Comparison of ENCODE assay signal across 21 cellular contexts in genomic region chr18:58766164-58766563, GRCh38.
DNase-seq lines count a peak whose midpoint lies in the region; ATAC-seq, FAIRE-seq and TF ChIP-seq lines count a peak whose summit lies in the region.
"Had no signal": no experiment of that assay in that cellular context is flagged by ENCODE, and none has a peak within 500 bp of the region (broad histone marks: within the 10 kb centered on the region; RNA-seq: fewer than 3 reads in every experiment).

No MANE protein-coding gene starts in this region.

- POLR2A ChIA-PET in HEK293 (lab: Yijun Ruan, JAX): no interaction called here

- CTCF ChIA-PET in HEK293 (lab: Yijun Ruan, JAX): interaction anchor here (0.6 to 12.6 kb wide), 7 partner anchors 14 to 305 kb away, joined by 3 to 363 read pairs (median 5); no protein-coding TSS in a partner anchor

- TF ChIP-seq CTCF in D721Med (IDR thresholded peaks at IDR 0.05; ENCODE audit: insufficient read depth, missing control alignments): no peak
- no peak for TF ChIP-seq CTCF in HEK293 (tag by site-specific recombination; IDR thresholded peaks at IDR 0.05)
- no peak for TF ChIP-seq CTCF in esophagus muscularis mucosa (IDR thresholded peaks at IDR 0.05)
- no peak for TF ChIP-seq CTCF in pancreas (IDR thresholded peaks at IDR 0.05)

- H3K36me3 ChIP-seq in HEK293 (ENCODE audit: control insufficient read depth in 2 of 2, insufficient read depth in 1 of 2, low read length in 2 of 2) (no peaks in the 10 kb centered on the region), esophagus muscularis mucosa (no peaks in the 10 kb centered on the region), pancreas (no peaks in the 10 kb centered on the region)
- H3K36me3 ChIP-seq: HAP-1, SJSA1 had no signal

- H3K4me1 ChIP-seq in HEK293 (ENCODE audit: control insufficient read depth, insufficient read depth, low read length) (peaks cover 6% of the 10 kb centered on the region; the same call in 1 of the 2 replicates), esophagus muscularis mucosa (peaks cover 18 to 29% (median 24%) of the 10 kb centered on the region in 4 donors), pancreas (peaks cover 0 to 5% (median 0%) of the 10 kb centered on the region in 3 donors)

- no peak for ATAC-seq in pancreas
- ATAC-seq: A549, Right ventricle myocardium inferior had no signal

- no peak overlapping the region for H3K27ac ChIP-seq in HEK293 (ENCODE audit: extremely low read depth, low read depth, low read length)
- H3K27ac ChIP-seq in esophagus muscularis mucosa (replicated peaks in 1 of 4): no peak overlapping the region
- no peak overlapping the region for H3K27ac ChIP-seq in pancreas
- H3K27ac ChIP-seq: SJSA1 had no signal

- DNase-seq in D721Med (ENCODE audit: insufficient read length, low spot score) (no peak), esophagus muscularis mucosa (ENCODE audit: extremely low spot score) (peak; percentile 14), posterior vena cava (ENCODE audit: low spot score) (peak; percentile 13), DMS 273 treated with DMSO at 0.1 percent for 48 hours (lab: John Stamatoyannopoulos, UW) (no peak), GF-D8 (lab: John Stamatoyannopoulos, UW) (no peak), pancreas (no peak)
- no peak for DNase-seq in activated CD4-positive, alpha-beta T cell treated with anti-CD3 and anti-CD28 coated beads, Interleukin-2, amount 50 U/mL, for 48 hours
- DNase-seq: DND-41, Karpas-422, NCI-H1048, NCI-H1436, NCI-H187 treated with DMSO at 0.1 percent for 48 hours, NCI-H2107, NCI-H446 treated with DMSO at 0.1 percent for 48 hours, NCI-H526 treated with DMSO at 0.1 percent for 48 hours had no signal

- H3K27me3 ChIP-seq in esophagus muscularis mucosa (peaks cover 0 to 19% (median 3%) of the 10 kb centered on the region in 4 donors), pancreas (peaks cover 0 to 5% (median 0%) of the 10 kb centered on the region in 4 donors)
- H3K27me3 ChIP-seq: SJSA1 had no signal

- FAIRE-seq in D721Med (lab: Jason Lieb, UNC) (peak; percentile 11), pancreas (lab: Jason Lieb, UNC) (no peak)
- FAIRE-seq: A549, GM12891 had no signal

- no peak overlapping the region for H3K4me3 ChIP-seq in HEK293 (ENCODE audit: low read depth, low read length)
- H3K4me3 ChIP-seq in esophagus muscularis mucosa: no peak overlapping the region
- no peak overlapping the region for H3K4me3 ChIP-seq in pancreas
- H3K4me3 ChIP-seq: A549, HAP-1, SJSA1 had no signal

- TF ChIP-seq EP300 in esophagus muscularis mucosa (IDR thresholded peaks at IDR 0.05): no peak

- 77% methylated on average over 3 of the region's 3 CpGs for WGBS in esophagus muscularis mucosa
- WGBS in pancreas, 2 donors: 46 to 59% methylated on average over 3 of the region's 3 CpGs

- H3K9me3 ChIP-seq in HEK293 (ENCODE audit: control insufficient read depth, insufficient read depth, low read depth, low read length) (no peaks in the 10 kb centered on the region), esophagus muscularis mucosa (no peaks in the 10 kb centered on the region), pancreas (no peaks in the 10 kb centered on the region)
- H3K9me3 ChIP-seq: A549, HAP-1, SJSA1 had no signal

- TF ChIP-seq POLR2A in esophagus muscularis mucosa (IDR thresholded peaks at IDR 0.05; ENCODE audit: low read depth): no peak

- intact Hi-C loops in esophagus muscularis mucosa (cut with DNase I): no loop called here
- intact Hi-C loops in posterior vena cava (cut with DNase I): loop anchor here in 1 of 2 donors (10.0 kb wide), 1 partner anchor 241 kb away; no protein-coding TSS in a partner anchor
- intact Hi-C loops in pancreas (cut with DNase I): loop anchor here in 1 of 3 donors (10.0 kb wide), 1 partner anchor 231 kb away; no protein-coding TSS in a partner anchor

TF ChIP-seq in HEK293, 187 proteins besides CTCF, POLR2A, EP300 and RAD21:
- no peak for TF ChIP-seq ZNF776 (tag by site-specific recombination; IDR thresholded peaks at IDR 0.05; ENCODE audit: borderline replicate concordance)
- peak; percentile 78 for TF ChIP-seq ZNF121 (tag by site-specific recombination; IDR thresholded peaks at IDR 0.05)
TF ChIP-seq in HEK293: peak in this region for 1.

Comparison
In these comparisons a context has a peak if more than half of its experiments do, and no peak if none do; other contexts are left out.
1. DNase-seq: peak in esophagus muscularis mucosa (single experiment) and posterior vena cava (single experiment); none in D721Med (single experiment), DMS 273 treated with DMSO at 0.1 percent for 48 hours (single experiment), GF-D8 (single experiment), activated CD4-positive, alpha-beta T cell treated with anti-CD3 and anti-CD28 coated beads, Interleukin-2, amount 50 U/mL, for 48 hours (0 of 2) and pancreas (0 of 6).